ENCODE assay signal across 13 cellular contexts in the genomic region with DNA sequence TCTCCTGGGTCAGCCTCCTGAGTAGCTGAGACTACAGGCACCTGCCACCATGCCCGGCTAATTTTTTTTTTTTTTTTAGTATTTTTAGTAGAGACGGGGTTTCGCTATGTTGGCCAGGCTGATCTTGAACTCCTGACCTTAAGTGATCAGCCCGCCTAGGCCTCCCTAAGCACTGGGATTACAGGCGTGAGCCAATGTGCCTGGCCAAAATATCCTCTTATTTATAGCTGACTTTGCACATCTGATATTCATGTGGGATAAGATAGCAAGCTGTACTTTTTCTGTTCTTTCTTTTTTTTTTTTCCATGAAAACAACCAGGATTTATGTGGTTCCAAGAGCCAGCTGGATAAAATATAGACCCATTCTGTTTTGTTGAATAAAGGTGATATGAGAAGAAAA. TPM values are rescaled to one million over a fixed set of nuclear protein-coding genes. Genes with fewer than 3 reads are reported as not detected.
DNase-seq lines count a peak whose midpoint lies in the region; ATAC-seq and TF ChIP-seq lines count a peak whose summit lies in the region.
"Had no signal": no experiment of that assay in that cellular context is flagged by ENCODE, and none has a peak within 500 bp of the region (broad histone marks: within the 10 kb centered on the region; RNA-seq: fewer than 3 reads in every experiment).

No MANE protein-coding gene starts in this region.

- no peaks in the 10 kb centered on the region for H3K9me3 Mint-ChIP-seq in activated naive CD4-positive, alpha-beta T cell treated with anti-CD3 and anti-CD28 coated beads, Interleukin-2, amount 50 U/mL, for 72 hours
- no peaks in the 10 kb centered on the region for H3K9me3 Mint-ChIP-seq in naive thymus-derived CD4-positive, alpha-beta T cell

- no peaks in the 10 kb centered on the region for H3K27me3 Mint-ChIP-seq in naive thymus-derived CD4-positive, alpha-beta T cell

- H3K4me3 Mint-ChIP-seq in naive thymus-derived CD4-positive, alpha-beta T cell: peak overlapping the region; percentile 78 to 91 (median 86)

- POLR2A ChIA-PET in naive thymus-derived CD4-positive, alpha-beta T cell (lab: Charles Lee): interaction anchor here (1.6 to 10.0 kb wide), 3 partner anchors 10 to 39 kb away, joined by 9 to 194 read pairs (median 42); a partner anchor contains a TSS

- DNase-seq in left ventricle myocardium superior (no peak), right atrium auricular region (ENCODE audit: low spot score) (no peak), uterus (no peak), DMS79 treated with DMSO at 0.1 percent for 48 hours (lab: John Stamatoyannopoulos, UW) (no peak), NCI-H524 (lab: John Stamatoyannopoulos, UW) (no peak)
- DNase-seq in activated naive CD4-positive, alpha-beta T cell treated with anti-CD3 and anti-CD28 coated beads, Interleukin-2, amount 50 U/mL, for 72 hours (ENCODE audit: low spot score in 2 of 2): no peak
- no peak for DNase-seq in naive thymus-derived CD4-positive, alpha-beta T cell
- DNase-seq: aorta; C1 segment of cervical spinal cord; effector CD8-positive, alpha-beta T cell; left colon; MG63 had no signal

- H3K27me3 ChIP-seq in right atrium auricular region (no peaks in the 10 kb centered on the region), uterus (no peaks in the 10 kb centered on the region)
- no peaks in the 10 kb centered on the region for H3K27me3 ChIP-seq in naive thymus-derived CD4-positive, alpha-beta T cell (ENCODE audit: control insufficient read depth in 2 of 2, insufficient read depth in 2 of 2, low read length in 2 of 2)
- H3K27me3 ChIP-seq: MG63 had no signal

- no peak overlapping the region for H3K4me3 ChIP-seq in right atrium auricular region
- no peak overlapping the region for H3K4me3 ChIP-seq in naive thymus-derived CD4-positive, alpha-beta T cell (ENCODE audit: low read length)
- H3K4me3 ChIP-seq in uterus: no peak overlapping the region
- H3K4me3 ChIP-seq: MG63 had no signal

- no peak for TF ChIP-seq POLR2A in uterus (IDR thresholded peaks at IDR 0.05)

- ATAC-seq in left ventricle myocardium superior: peak; percentile 39
- no peak for ATAC-seq in activated naive CD4-positive, alpha-beta T cell treated with anti-CD3 and anti-CD28 coated beads, Interleukin-2, amount 50 U/mL, for 72 hours
- no peak for ATAC-seq in naive thymus-derived CD4-positive, alpha-beta T cell
- ATAC-seq in GM19467 (IDR thresholded peaks at IDR 0.05; ENCODE audit: unreplicated experiment): no peak

- peaks cover 17 to 37% of the 10 kb centered on the region in 2 donors for H3K36me3 Mint-ChIP-seq in activated naive CD4-positive, alpha-beta T cell treated with anti-CD3 and anti-CD28 coated beads, Interleukin-2, amount 50 U/mL, for 72 hours
- peaks cover 7 to 48% (median 17%) of the 10 kb centered on the region in 5 donors for H3K36me3 Mint-ChIP-seq in naive thymus-derived CD4-positive, alpha-beta T cell

- intact Hi-C loops in left ventricle myocardium superior (cut with micrococcal nuclease): no loop called here
- intact Hi-C loops in naive thymus-derived CD4-positive, alpha-beta T cell (cut with micrococcal nuclease): loop anchor here (5.0 kb wide), 2 partner anchors 40 to 140 kb away; a partner anchor contains a TSS
- intact Hi-C loops in uterus (cut with DNase I; ENCODE audit: low total_unique reads): no loop called here

- CTCF ChIA-PET in naive thymus-derived CD4-positive, alpha-beta T cell (lab: Charles Lee): interaction anchor here (0.7 to 4.5 kb wide), 7 partner anchors 10 to 40 kb away, joined by 3 to 26 read pairs (median 4); a partner anchor contains a TSS

- H3K9me3 ChIP-seq in right atrium auricular region (no peaks in the 10 kb centered on the region), uterus (no peaks in the 10 kb centered on the region)
- no peaks in the 10 kb centered on the region for H3K9me3 ChIP-seq in naive thymus-derived CD4-positive, alpha-beta T cell (ENCODE audit: control insufficient read depth in 2 of 3, low read length in 3 of 3)
- H3K9me3 ChIP-seq: MG63 had no signal

- no peak for TF ChIP-seq CTCF in right atrium auricular region (IDR thresholded peaks at IDR 0.05)
- TF ChIP-seq CTCF in uterus (IDR thresholded peaks at IDR 0.05): no peak

- no peak overlapping the region for H3K27ac ChIP-seq in right atrium auricular region
- peak overlapping the region; percentile 34 for H3K27ac ChIP-seq in naive thymus-derived CD4-positive, alpha-beta T cell (ENCODE audit: low read depth, low read length)
- peak overlapping the region; percentile 61 to 82 for H3K27ac ChIP-seq in uterus

- H3K36me3 ChIP-seq in right atrium auricular region: no peaks in the 10 kb centered on the region
- peaks cover 0 to 4% (median 0%) of the 10 kb centered on the region in 3 experiments for H3K36me3 ChIP-seq in naive thymus-derived CD4-positive, alpha-beta T cell (ENCODE audit: control insufficient read depth in 2 of 3, insufficient read depth in 3 of 3, low read length in 3 of 3)
- H3K36me3 ChIP-seq in uterus: no peaks in the 10 kb centered on the region
- H3K36me3 ChIP-seq: MG63 had no signal

- peak overlapping the region; percentile 57 to 71 for H3K27ac Mint-ChIP-seq in activated naive CD4-positive, alpha-beta T cell treated with anti-CD3 and anti-CD28 coated beads, Interleukin-2, amount 50 U/mL, for 72 hours
- peak overlapping the region; percentile 91 to 96 (median 94) for H3K27ac Mint-ChIP-seq in naive thymus-derived CD4-positive, alpha-beta T cell

- peaks cover 65 to 88% (median 80%) of the 10 kb centered on the region in 7 donors for H3K4me1 Mint-ChIP-seq in naive thymus-derived CD4-positive, alpha-beta T cell

- peaks cover 0 to 13% of the 10 kb centered on the region in 2 donors for H3K4me1 ChIP-seq in right atrium auricular region
- H3K4me1 ChIP-seq in naive thymus-derived CD4-positive, alpha-beta T cell (ENCODE audit: control insufficient read depth in 2 of 2, insufficient read depth in 2 of 2, low read length in 2 of 2): peaks cover 42 to 58% of the 10 kb centered on the region in 2 donors
- H3K4me1 ChIP-seq in uterus: peaks cover 0 to 3% of the 10 kb centered on the region in 2 donors

RNA-seq across cellular contexts. Expression of a gene that starts 12.1 kb away (rescaled TPM):
- total RNA-seq in left ventricle myocardium superior (73.7 TPM), right atrium auricular region (100 to 1,000 TPM; 104 to 160 TPM), uterus (100 to 1,000 TPM in 3 of 4 donors, 10 to 100 TPM in 1; 64.0 to 231 (median 163) TPM)
- 10 to 100 TPM; 62.7 to 91.8 TPM for total RNA-seq in activated naive CD4-positive, alpha-beta T cell treated with anti-CD3 and anti-CD28 coated beads, Interleukin-2, amount 50 U/mL, for 72 hours
- 100 to 1,000 TPM; 120 to 293 (median 144) TPM for total RNA-seq in naive thymus-derived CD4-positive, alpha-beta T cell
- polyA plus RNA-seq in naive thymus-derived CD4-positive, alpha-beta T cell: 100 to 1,000 TPM; 250 to 417 TPM

RNA-seq across cellular contexts. Expression of a gene that starts 40.0 kb away (rescaled TPM):
- 13.2 TPM for total RNA-seq in left ventricle myocardium superior
- total RNA-seq in right atrium auricular region: 10 to 100 TPM; 13.6 to 17.3 TPM
- total RNA-seq in activated naive CD4-positive, alpha-beta T cell treated with anti-CD3 and anti-CD28 coated beads, Interleukin-2, amount 50 U/mL, for 72 hours: 10 to 100 TPM; 26.8 to 31.5 TPM
- total RNA-seq in naive thymus-derived CD4-positive, alpha-beta T cell: 10 to 100 TPM; 13.5 to 33.5 (median 21.2) TPM
- 10 to 100 TPM in 1 of 2 donors, 1 to 10 TPM in 1; 8.7 to 12.6 TPM for polyA plus RNA-seq in naive thymus-derived CD4-positive, alpha-beta T cell
- total RNA-seq in uterus: 10 to 100 TPM; 13.8 to 49.8 (median 19.5) TPM

Comparison
In these comparisons a context has a peak if more than half of its experiments do, and no peak if none do; other contexts are left out.
1. H3K27ac ChIP-seq: peak in naive thymus-derived CD4-positive, alpha-beta T cell (single experiment) and uterus (2 of 2); none in right atrium auricular region (0 of 2).
2. intact Hi-C loops: an anchor here in naive thymus-derived CD4-positive, alpha-beta T cell (5.0 kb wide); none called in left ventricle myocardium superior and uterus.